Comparison of ENCODE assay signal across 1 cellular context in genomic region chr4:6900956-6901355, GRCh38.
TF ChIP-seq lines count a peak whose summit lies in the region.

No MANE protein-coding gene starts in this region.

TF ChIP-seq in HepG2, 621 proteins besides CTCF, POLR2A, EP300 and RAD21:
- TF ChIP-seq ZNF598 (CRISPR knock-in tag; IDR thresholded peaks at IDR 0.05; ENCODE audit: borderline replicate concordance) (no peak), HNRNPL (IDR thresholded peaks at IDR 0.05; ENCODE audit: low read depth, low read length) (0 out of 2 replicates have a peak, but pooled peaks have one; percentile 16), ZFX (CRISPR knock-in tag; IDR thresholded peaks at IDR 0.05; ENCODE audit: low read depth) (0 out of 2 replicates have a peak, but pooled peaks have one; percentile 17)
